ENCODE assay signal across 1 cellular context in genomic region chr19:49518033-49518432, GRCh38.
TF ChIP-seq lines count a peak whose summit lies in the region.

No MANE protein-coding gene starts in this region.

TF ChIP-seq in endothelial cell of umbilical vein, 7 proteins besides CTCF, POLR2A, EP300 and RAD21:
- TF ChIP-seq, protein P1, sequence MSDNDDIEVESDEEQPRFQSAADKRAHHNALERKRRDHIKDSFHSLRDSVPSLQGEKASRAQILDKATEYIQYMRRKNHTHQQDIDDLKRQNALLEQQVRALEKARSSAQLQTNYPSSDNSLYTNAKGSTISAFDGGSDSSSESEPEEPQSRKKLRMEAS (IDR thresholded peaks at IDR 0.05; ENCODE audit: insufficient read depth, insufficient read length), result no peak
- TF ChIP-seq MYC (IDR thresholded peaks at IDR 0.05; ENCODE audit: low read depth, low read length), result no peak
- TF ChIP-seq FOS (IDR thresholded peaks at IDR 0.05; ENCODE audit: borderline replicate concordance, insufficient read depth, low read length), result no peak
- TF ChIP-seq JUN (IDR thresholded peaks at IDR 0.05; ENCODE audit: borderline replicate concordance, insufficient read depth, insufficient read length, low read depth), result no peak
- no peak for TF ChIP-seq EZH2 (IDR thresholded peaks at IDR 0.05; ENCODE audit: borderline replicate concordance, low read depth, low read length, severe bottlenecking)
- TF ChIP-seq POLR2AphosphoS5 (IDR thresholded peaks at IDR 0.05; ENCODE audit: insufficient read depth, low read depth, low read length), result no peak
- no peak for TF ChIP-seq GATA2 (IDR thresholded peaks at IDR 0.05; ENCODE audit: insufficient read depth, insufficient read length, low read depth, low read length)
